In the genomic region with DNA sequence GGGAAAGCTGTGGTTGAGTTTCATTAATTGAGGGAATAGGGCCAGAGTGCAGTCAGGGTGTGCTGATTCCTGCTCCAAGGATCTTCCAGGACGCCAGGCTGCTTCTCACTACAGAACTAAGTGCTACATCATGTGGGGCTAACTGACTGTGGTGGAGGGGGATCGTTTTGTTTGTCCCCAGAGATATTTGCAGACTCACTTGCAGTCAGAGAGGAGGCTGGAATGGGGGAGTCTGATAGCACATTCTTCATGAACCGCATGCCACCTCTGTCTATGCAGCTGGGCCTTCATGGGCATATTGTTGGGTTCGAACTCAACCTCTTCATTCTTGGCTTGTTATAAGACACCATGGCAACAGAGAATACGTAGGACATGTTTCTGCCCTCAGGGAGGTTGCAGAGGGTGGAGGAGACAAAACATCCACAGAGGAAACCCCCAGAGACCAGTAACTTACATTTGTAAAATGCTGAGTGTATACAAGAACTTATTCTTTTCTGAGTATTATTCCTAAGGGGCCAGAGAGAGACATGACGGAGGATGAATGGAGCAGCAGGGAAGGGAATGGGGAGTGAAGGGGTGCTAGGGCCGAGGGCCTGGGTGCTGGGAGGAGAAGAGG, we compare ENCODE assay signal across 16 cellular contexts. TPM values are rescaled to one million over a fixed set of nuclear protein-coding genes. Genes with fewer than 3 reads are reported as not detected.
DNase-seq lines count a peak whose midpoint lies in the region; ATAC-seq and TF ChIP-seq lines count a peak whose summit lies in the region.
"Had no signal": no experiment of that assay in that cellular context is flagged by ENCODE, and none has a peak within 500 bp of the region (broad histone marks: within the 10 kb centered on the region; RNA-seq: fewer than 3 reads in every experiment).

No MANE protein-coding gene starts in this region.

- 77% methylated on average over 7 of the region's 7 CpGs for WGBS in hepatocyte (ENCODE audit: low lambda C conversion rate, missing lambda C conversion rate)

- intact Hi-C loops in Caco-2 (cut with micrococcal nuclease; ENCODE audit: unreplicated experiment): no loop called here

- peaks cover 2% of the 10 kb centered on the region for H3K27me3 Mint-ChIP-seq in Caco-2 (ENCODE audit: insufficient read depth, unreplicated experiment)
- peaks cover 7 to 14% (median 9%) of the 10 kb centered on the region in 3 donors for H3K27me3 Mint-ChIP-seq in immature natural killer cell (ENCODE audit: low read depth in 3 of 3)

- H3K27me3 ChIP-seq in Caco-2 (replicated peaks; ENCODE audit: control insufficient read depth, insufficient read depth, low read length) (no peaks in the 10 kb centered on the region), hepatocyte (peaks cover 8% of the 10 kb centered on the region)
- H3K27me3 ChIP-seq: foreskin keratinocyte had no signal

- H3K4me1 Mint-ChIP-seq in Caco-2 (ENCODE audit: low read depth, unreplicated experiment) (peaks cover 33% of the 10 kb centered on the region), immature natural killer cell (peaks cover 11 to 16% of the 10 kb centered on the region in 2 donors)

- CTCF ChIA-PET in Caco-2 (lab: Charles Lee): no interaction called here
- CTCF ChIA-PET in RWPE1 (lab: Yijun Ruan, JAX): interaction anchor here (3.0 kb wide), 1 partner anchor 81 kb away, joined by 9 read pairs; no protein-coding TSS in a partner anchor

- H3K79me2 ChIP-seq in hepatocyte: no peaks in the 10 kb centered on the region

- H3K27ac Mint-ChIP-seq in Caco-2 (ENCODE audit: unreplicated experiment) (peak overlapping the region; percentile 73), immature natural killer cell (peak overlapping the region in 1 of 6 donors; percentile 19)

- H2AFZ ChIP-seq in hepatocyte: no peak overlapping the region

- POLR2A ChIA-PET in Caco-2 (lab: Charles Lee): no interaction called here
- POLR2A ChIA-PET in RWPE1 (lab: Yijun Ruan, JAX; ENCODE audit: low non-redundant PET): interaction anchor here (0.6 kb wide), 1 partner anchor 91 kb away, joined by 3 read pairs; no protein-coding TSS in a partner anchor

- H3K4me3 Mint-ChIP-seq in Caco-2 (ENCODE audit: unreplicated experiment) (no peak overlapping the region), immature natural killer cell (no peak overlapping the region)
- H3K4me3 Mint-ChIP-seq: H9 had no signal

- H3K4me2 ChIP-seq in hepatocyte: no peak overlapping the region

- no peaks in the 10 kb centered on the region for H4K20me1 ChIP-seq in hepatocyte (ENCODE audit: insufficient read depth, poor library complexity, severe bottlenecking)

- H3K9me3 Mint-ChIP-seq in Caco-2 (ENCODE audit: unreplicated experiment) (no peaks in the 10 kb centered on the region), immature natural killer cell (no peaks in the 10 kb centered on the region)
- H3K9me3 Mint-ChIP-seq: H9 had no signal

- H3K36me3 ChIP-seq in Caco-2 (ENCODE audit: control insufficient read depth, insufficient read depth, low read length) (no peaks in the 10 kb centered on the region), hepatocyte (replicated peaks; ENCODE audit: insufficient read depth, low read depth) (no peaks in the 10 kb centered on the region)

- H3K27ac ChIP-seq in RWPE1 (peak overlapping the region; percentile 100), epithelial cell of prostate (peak overlapping the region; percentile 98), hepatocyte (no peak overlapping the region)
- H3K27ac ChIP-seq: foreskin keratinocyte had no signal

- H3K36me3 Mint-ChIP-seq in Caco-2 (ENCODE audit: insufficient read depth, unreplicated experiment): peaks cover 12% of the 10 kb centered on the region
- H3K36me3 Mint-ChIP-seq in immature natural killer cell: no peaks in the 10 kb centered on the region

- TF ChIP-seq CTCF in Caco-2 (IDR thresholded peaks at IDR 0.05; ENCODE audit: insufficient read depth in 1 of 2, low read depth in 1 of 2, low read length in 1 of 2, severe bottlenecking in 1 of 2, unreplicated experiment in 1 of 2) (no peak), RWPE1 (conservative IDR thresholded peaks at IDR 0.05; ENCODE audit: low read depth) (no peak), hepatocyte (IDR thresholded peaks at IDR 0.05; ENCODE audit: poor library complexity) (no peak)

- no peaks in the 10 kb centered on the region for H3K9me2 ChIP-seq in hepatocyte (replicated peaks; ENCODE audit: insufficient read depth)

- ATAC-seq in HG03521 (IDR thresholded peaks at IDR 0.05; ENCODE audit: unreplicated experiment): no peak
- no peak for ATAC-seq in HG03196 (IDR thresholded peaks at IDR 0.05; ENCODE audit: unreplicated experiment)
- ATAC-seq: foreskin keratinocyte had no signal

- DNase-seq in 8988T (peak; percentile 8), Caco-2 (no peak), RWPE1 (ENCODE audit: low spot score) (no peak), epithelial cell of prostate (ENCODE audit: low read depth, low spot score) (no peak), hepatocyte (ENCODE audit: low spot score) (no peak), immature natural killer cell (no peak)
- DNase-seq: anterior cingulate cortex; foreskin keratinocyte; islet precursor cell; MM.1S; stimulated activated CD4-positive, alpha-beta T cell treated with anti-CD3 and anti-CD28 coated beads, Interleukin-2, amount 100 ng/mL, for 24 hours; stimulated activated naive CD4-positive, alpha-beta T cell treated with Interleukin-2 at 50 U/mL for 16 hours had no signal

- H3K4me1 ChIP-seq in Caco-2 (peaks cover 25% of the 10 kb centered on the region), hepatocyte (ENCODE audit: insufficient read depth) (peaks cover 30% of the 10 kb centered on the region)

- H3K9me3 ChIP-seq in Caco-2 (no peaks in the 10 kb centered on the region), hepatocyte (ENCODE audit: low read depth) (no peaks in the 10 kb centered on the region)

- H3K4me3 ChIP-seq in Caco-2 (ENCODE audit: low read depth, low read length): no peak overlapping the region
- no peak overlapping the region for H3K4me3 ChIP-seq in hepatocyte

- BruUV-seq in Caco-2 (replicated peaks; lab: Mats Ljungman, UMichigan): no TSS peak

RNA-seq across cellular contexts. Expression of a gene that starts 13.0 kb away (rescaled TPM):
- total RNA-seq in Caco-2 (2022): 13.9 and 19.9 TPM in 2 replicates
- 12.6 and 27.1 TPM in 2 replicates for total RNA-seq in hepatocyte
- 33.3 and 80.2 TPM in 2 replicates for polyA plus RNA-seq in hepatocyte
- not detected for polyA plus RNA-seq in immature natural killer cell

RNA-seq across cellular contexts. Expression of a gene that starts 28.4 kb away (rescaled TPM):
- total RNA-seq in Caco-2 (2022): not detected in 2 replicates
- total RNA-seq in hepatocyte: not detected in 2 replicates
- polyA plus RNA-seq in hepatocyte: 0.40 TPM in 1 of 2 replicates, not detected in the other
- polyA plus RNA-seq in immature natural killer cell: 10 to 100 TPM in 2 of 3 donors, 1 to 10 TPM in 1; 6.6 to 13.1 (median 12.5) TPM
- total RNA-seq: H9 had no signal

RNA-seq across cellular contexts. Expression of a gene that starts 45.3 kb away (rescaled TPM):
- total RNA-seq in Caco-2 (2022) (0.28 and 0.45 TPM in 2 replicates), hepatocyte (not detected in 2 replicates)
- polyA plus RNA-seq in hepatocyte (not detected in 2 replicates), immature natural killer cell (1 to 10 TPM; 2.2 to 3.7 (median 3.6) TPM)
- total RNA-seq: foreskin keratinocyte, H9, pulmonary artery endothelial cell had no signal

RNA-seq across cellular contexts. Expression of a gene that starts 54.3 kb away (rescaled TPM):
- total RNA-seq in Caco-2 (2022) (0.26 and 0.29 TPM in 2 replicates), hepatocyte (0.28 and 0.77 TPM in 2 replicates)
- polyA plus RNA-seq in hepatocyte (1.2 and 1.5 TPM in 2 replicates), immature natural killer cell (not detected)
- total RNA-seq: H9 had no signal
